Comparison of ENCODE assay signal across 1 cellular context in the genomic region with DNA sequence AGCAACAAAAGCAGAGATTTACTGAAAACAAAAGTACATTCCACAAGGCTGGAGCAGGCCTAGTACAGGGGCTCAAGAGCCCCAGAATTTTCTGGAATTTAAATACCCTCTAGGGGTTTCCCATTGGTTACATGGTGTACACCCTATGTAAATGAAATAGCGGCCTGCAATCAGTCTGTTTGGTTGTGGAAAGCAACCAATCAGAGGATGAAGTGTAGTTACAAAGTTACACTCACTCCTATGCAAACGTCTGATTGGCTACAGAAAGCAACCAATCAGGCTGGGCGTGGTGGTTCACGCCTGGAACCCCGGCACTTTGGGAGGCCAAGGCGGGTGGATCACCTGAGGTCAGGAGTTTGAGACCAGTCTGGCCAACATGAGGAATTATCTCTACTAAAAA.
TF ChIP-seq lines count a peak whose summit lies in the region.

No MANE protein-coding gene starts in this region.

TF ChIP-seq in HepG2, 621 proteins besides CTCF, POLR2A, EP300 and RAD21 (continues in another document):
- no peak for TF ChIP-seq CCDC6 (CRISPR knock-in tag; IDR thresholded peaks at IDR 0.05)
- no peak for TF ChIP-seq ZNF101 (CRISPR knock-in tag; IDR thresholded peaks at IDR 0.05; ENCODE audit: borderline replicate concordance, low read depth)
- no peak for TF ChIP-seq ELF3 (CRISPR knock-in tag; IDR thresholded peaks at IDR 0.05)
- TF ChIP-seq KMT2B (CRISPR knock-in tag; IDR thresholded peaks at IDR 0.05), result no peak
- no peak for TF ChIP-seq TRIM24 (CRISPR knock-in tag; IDR thresholded peaks at IDR 0.05)
- TF ChIP-seq ZNF567 (CRISPR knock-in tag; IDR thresholded peaks at IDR 0.05; ENCODE audit: borderline replicate concordance), result no peak
- no peak for TF ChIP-seq HCFC1 (IDR thresholded peaks at IDR 0.05; ENCODE audit: low read depth, low read length)
- TF ChIP-seq, protein P1, sequence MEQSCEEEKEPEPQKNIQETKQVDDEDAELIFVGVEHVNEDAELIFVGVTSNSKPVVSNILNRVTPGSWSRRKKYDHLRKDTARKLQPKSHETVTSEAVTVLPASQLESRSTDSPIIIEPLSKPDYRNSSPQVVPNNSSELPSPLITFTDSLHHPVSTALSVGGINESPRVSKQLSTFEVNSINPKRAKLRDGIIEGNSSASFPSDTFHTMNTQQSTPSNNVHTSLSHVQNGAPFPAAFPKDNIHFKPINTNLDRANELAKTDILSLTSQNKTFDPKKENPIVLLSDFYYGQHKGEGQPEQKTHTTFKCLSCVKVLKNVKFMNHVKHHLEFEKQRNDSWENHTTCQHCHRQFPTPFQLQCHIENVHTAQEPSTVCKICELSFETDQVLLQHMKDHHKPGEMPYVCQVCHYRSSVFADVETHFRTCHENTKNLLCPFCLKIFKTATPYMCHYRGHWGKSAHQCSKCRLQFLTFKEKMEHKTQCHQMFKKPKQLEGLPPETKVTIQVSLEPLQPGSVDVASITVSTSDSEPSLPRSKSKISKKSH (CRISPR knock-in tag; IDR thresholded peaks at IDR 0.05; ENCODE audit: borderline replicate concordance), result no peak
- TF ChIP-seq, protein P2, sequence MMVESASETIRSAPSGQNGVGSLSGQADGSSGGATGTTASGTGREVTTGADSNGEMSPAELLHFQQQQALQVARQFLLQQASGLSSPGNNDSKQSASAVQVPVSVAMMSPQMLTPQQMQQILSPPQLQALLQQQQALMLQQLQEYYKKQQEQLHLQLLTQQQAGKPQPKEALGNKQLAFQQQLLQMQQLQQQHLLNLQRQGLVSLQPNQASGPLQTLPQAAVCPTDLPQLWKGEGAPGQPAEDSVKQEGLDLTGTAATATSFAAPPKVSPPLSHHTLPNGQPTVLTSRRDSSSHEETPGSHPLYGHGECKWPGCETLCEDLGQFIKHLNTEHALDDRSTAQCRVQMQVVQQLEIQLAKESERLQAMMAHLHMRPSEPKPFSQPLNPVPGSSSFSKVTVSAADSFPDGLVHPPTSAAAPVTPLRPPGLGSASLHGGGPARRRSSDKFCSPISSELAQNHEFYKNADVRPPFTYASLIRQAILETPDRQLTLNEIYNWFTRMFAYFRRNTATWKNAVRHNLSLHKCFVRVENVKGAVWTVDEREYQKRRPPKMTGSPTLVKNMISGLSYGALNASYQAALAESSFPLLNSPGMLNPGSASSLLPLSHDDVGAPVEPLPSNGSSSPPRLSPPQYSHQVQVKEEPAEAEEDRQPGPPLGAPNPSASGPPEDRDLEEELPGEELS (CRISPR knock-in tag; IDR thresholded peaks at IDR 0.05), result no peak
- TF ChIP-seq ZNF749 (CRISPR knock-in tag; IDR thresholded peaks at IDR 0.05; ENCODE audit: borderline replicate concordance), result no peak
- TF ChIP-seq, protein P3, sequence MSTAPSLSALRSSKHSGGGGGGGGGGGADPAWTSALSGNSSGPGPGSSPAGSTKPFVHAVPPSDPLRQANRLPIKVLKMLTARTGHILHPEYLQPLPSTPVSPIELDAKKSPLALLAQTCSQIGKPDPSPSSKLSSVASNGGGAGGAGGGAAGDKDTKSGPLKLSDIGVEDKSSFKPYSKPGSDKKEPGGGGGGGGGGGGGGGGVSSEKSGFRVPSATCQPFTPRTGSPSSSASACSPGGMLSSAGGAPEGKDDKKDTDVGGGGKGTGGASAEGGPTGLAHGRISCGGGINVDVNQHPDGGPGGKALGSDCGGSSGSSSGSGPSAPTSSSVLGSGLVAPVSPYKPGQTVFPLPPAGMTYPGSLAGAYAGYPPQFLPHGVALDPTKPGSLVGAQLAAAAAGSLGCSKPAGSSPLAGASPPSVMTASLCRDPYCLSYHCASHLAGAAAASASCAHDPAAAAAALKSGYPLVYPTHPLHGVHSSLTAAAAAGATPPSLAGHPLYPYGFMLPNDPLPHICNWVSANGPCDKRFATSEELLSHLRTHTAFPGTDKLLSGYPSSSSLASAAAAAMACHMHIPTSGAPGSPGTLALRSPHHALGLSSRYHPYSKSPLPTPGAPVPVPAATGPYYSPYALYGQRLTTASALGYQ (CRISPR knock-in tag; IDR thresholded peaks at IDR 0.05), result no peak
- TF ChIP-seq, protein P4, sequence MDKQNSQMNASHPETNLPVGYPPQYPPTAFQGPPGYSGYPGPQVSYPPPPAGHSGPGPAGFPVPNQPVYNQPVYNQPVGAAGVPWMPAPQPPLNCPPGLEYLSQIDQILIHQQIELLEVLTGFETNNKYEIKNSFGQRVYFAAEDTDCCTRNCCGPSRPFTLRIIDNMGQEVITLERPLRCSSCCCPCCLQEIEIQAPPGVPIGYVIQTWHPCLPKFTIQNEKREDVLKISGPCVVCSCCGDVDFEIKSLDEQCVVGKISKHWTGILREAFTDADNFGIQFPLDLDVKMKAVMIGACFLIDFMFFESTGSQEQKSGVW (CRISPR knock-in tag; IDR thresholded peaks at IDR 0.05; ENCODE audit: borderline replicate concordance), result no peak
- TF ChIP-seq, protein P5, sequence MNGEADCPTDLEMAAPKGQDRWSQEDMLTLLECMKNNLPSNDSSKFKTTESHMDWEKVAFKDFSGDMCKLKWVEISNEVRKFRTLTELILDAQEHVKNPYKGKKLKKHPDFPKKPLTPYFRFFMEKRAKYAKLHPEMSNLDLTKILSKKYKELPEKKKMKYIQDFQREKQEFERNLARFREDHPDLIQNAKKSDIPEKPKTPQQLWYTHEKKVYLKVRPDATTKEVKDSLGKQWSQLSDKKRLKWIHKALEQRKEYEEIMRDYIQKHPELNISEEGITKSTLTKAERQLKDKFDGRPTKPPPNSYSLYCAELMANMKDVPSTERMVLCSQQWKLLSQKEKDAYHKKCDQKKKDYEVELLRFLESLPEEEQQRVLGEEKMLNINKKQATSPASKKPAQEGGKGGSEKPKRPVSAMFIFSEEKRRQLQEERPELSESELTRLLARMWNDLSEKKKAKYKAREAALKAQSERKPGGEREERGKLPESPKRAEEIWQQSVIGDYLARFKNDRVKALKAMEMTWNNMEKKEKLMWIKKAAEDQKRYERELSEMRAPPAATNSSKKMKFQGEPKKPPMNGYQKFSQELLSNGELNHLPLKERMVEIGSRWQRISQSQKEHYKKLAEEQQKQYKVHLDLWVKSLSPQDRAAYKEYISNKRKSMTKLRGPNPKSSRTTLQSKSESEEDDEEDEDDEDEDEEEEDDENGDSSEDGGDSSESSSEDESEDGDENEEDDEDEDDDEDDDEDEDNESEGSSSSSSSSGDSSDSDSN (CRISPR knock-in tag; IDR thresholded peaks at IDR 0.05), result no peak
- TF ChIP-seq NR2F1 (CRISPR knock-in tag; IDR thresholded peaks at IDR 0.05), result no peak
- no peak for TF ChIP-seq ZNF746 (CRISPR knock-in tag; IDR thresholded peaks at IDR 0.05)
- no peak for TF ChIP-seq CEBPB (IDR thresholded peaks at IDR 0.05; ENCODE audit: borderline replicate concordance, low read depth, low read length)
- no peak for TF ChIP-seq ZFY (CRISPR knock-in tag; IDR thresholded peaks at IDR 0.05)
- TF ChIP-seq TSC22D2 (CRISPR knock-in tag; IDR thresholded peaks at IDR 0.05; ENCODE audit: borderline replicate concordance), result no peak
- TF ChIP-seq ZSCAN9 (CRISPR knock-in tag; IDR thresholded peaks at IDR 0.05; ENCODE audit: borderline replicate concordance), result no peak
- TF ChIP-seq SAFB2 (CRISPR knock-in tag; IDR thresholded peaks at IDR 0.05; ENCODE audit: borderline replicate concordance, low read depth), result no peak
- TF ChIP-seq, protein P6, sequence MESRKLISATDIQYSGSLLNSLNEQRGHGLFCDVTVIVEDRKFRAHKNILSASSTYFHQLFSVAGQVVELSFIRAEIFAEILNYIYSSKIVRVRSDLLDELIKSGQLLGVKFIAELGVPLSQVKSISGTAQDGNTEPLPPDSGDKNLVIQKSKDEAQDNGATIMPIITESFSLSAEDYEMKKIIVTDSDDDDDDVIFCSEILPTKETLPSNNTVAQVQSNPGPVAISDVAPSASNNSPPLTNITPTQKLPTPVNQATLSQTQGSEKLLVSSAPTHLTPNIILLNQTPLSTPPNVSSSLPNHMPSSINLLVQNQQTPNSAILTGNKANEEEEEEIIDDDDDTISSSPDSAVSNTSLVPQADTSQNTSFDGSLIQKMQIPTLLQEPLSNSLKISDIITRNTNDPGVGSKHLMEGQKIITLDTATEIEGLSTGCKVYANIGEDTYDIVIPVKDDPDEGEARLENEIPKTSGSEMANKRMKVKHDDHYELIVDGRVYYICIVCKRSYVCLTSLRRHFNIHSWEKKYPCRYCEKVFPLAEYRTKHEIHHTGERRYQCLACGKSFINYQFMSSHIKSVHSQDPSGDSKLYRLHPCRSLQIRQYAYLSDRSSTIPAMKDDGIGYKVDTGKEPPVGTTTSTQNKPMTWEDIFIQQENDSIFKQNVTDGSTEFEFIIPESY (CRISPR knock-in tag; IDR thresholded peaks at IDR 0.05), result peak; percentile 88
- no peak for TF ChIP-seq ZNF563 (CRISPR knock-in tag; IDR thresholded peaks at IDR 0.05)
- no peak for TF ChIP-seq ZNF124 (CRISPR knock-in tag; IDR thresholded peaks at IDR 0.05)
- TF ChIP-seq, protein P7, sequence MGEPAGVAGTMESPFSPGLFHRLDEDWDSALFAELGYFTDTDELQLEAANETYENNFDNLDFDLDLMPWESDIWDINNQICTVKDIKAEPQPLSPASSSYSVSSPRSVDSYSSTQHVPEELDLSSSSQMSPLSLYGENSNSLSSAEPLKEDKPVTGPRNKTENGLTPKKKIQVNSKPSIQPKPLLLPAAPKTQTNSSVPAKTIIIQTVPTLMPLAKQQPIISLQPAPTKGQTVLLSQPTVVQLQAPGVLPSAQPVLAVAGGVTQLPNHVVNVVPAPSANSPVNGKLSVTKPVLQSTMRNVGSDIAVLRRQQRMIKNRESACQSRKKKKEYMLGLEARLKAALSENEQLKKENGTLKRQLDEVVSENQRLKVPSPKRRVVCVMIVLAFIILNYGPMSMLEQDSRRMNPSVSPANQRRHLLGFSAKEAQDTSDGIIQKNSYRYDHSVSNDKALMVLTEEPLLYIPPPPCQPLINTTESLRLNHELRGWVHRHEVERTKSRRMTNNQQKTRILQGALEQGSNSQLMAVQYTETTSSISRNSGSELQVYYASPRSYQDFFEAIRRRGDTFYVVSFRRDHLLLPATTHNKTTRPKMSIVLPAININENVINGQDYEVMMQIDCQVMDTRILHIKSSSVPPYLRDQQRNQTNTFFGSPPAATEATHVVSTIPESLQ (CRISPR knock-in tag; conservative IDR thresholded peaks at IDR 0.05), result no peak
- no peak for TF ChIP-seq XRCC5 (optimal IDR thresholded peaks at IDR 0.05; ENCODE audit: low read length)
- TF ChIP-seq, protein P8, sequence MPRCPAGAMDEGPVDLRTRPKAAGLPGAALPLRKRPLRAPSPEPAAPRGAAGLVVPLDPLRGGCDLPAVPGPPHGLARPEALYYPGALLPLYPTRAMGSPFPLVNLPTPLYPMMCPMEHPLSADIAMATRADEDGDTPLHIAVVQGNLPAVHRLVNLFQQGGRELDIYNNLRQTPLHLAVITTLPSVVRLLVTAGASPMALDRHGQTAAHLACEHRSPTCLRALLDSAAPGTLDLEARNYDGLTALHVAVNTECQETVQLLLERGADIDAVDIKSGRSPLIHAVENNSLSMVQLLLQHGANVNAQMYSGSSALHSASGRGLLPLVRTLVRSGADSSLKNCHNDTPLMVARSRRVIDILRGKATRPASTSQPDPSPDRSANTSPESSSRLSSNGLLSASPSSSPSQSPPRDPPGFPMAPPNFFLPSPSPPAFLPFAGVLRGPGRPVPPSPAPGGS (CRISPR knock-in tag; IDR thresholded peaks at IDR 0.05), result no peak
- no peak for TF ChIP-seq MEF2D (CRISPR knock-in tag; IDR thresholded peaks at IDR 0.05)
- TF ChIP-seq, protein P9, sequence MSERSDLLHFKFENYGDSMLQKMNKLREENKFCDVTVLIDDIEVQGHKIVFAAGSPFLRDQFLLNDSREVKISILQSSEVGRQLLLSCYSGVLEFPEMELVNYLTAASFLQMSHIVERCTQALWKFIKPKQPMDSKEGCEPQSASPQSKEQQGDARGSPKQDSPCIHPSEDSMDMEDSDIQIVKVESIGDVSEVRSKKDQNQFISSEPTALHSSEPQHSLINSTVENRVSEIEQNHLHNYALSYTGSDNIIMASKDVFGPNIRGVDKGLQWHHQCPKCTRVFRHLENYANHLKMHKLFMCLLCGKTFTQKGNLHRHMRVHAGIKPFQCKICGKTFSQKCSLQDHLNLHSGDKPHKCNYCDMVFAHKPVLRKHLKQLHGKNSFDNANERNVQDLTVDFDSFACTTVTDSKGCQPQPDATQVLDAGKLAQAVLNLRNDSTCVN (CRISPR knock-in tag; IDR thresholded peaks at IDR 0.05; ENCODE audit: borderline replicate concordance), result no peak
- TF ChIP-seq RFX5 (IDR thresholded peaks at IDR 0.05; ENCODE audit: low read depth, low read length), result no peak
- TF ChIP-seq, protein P10, sequence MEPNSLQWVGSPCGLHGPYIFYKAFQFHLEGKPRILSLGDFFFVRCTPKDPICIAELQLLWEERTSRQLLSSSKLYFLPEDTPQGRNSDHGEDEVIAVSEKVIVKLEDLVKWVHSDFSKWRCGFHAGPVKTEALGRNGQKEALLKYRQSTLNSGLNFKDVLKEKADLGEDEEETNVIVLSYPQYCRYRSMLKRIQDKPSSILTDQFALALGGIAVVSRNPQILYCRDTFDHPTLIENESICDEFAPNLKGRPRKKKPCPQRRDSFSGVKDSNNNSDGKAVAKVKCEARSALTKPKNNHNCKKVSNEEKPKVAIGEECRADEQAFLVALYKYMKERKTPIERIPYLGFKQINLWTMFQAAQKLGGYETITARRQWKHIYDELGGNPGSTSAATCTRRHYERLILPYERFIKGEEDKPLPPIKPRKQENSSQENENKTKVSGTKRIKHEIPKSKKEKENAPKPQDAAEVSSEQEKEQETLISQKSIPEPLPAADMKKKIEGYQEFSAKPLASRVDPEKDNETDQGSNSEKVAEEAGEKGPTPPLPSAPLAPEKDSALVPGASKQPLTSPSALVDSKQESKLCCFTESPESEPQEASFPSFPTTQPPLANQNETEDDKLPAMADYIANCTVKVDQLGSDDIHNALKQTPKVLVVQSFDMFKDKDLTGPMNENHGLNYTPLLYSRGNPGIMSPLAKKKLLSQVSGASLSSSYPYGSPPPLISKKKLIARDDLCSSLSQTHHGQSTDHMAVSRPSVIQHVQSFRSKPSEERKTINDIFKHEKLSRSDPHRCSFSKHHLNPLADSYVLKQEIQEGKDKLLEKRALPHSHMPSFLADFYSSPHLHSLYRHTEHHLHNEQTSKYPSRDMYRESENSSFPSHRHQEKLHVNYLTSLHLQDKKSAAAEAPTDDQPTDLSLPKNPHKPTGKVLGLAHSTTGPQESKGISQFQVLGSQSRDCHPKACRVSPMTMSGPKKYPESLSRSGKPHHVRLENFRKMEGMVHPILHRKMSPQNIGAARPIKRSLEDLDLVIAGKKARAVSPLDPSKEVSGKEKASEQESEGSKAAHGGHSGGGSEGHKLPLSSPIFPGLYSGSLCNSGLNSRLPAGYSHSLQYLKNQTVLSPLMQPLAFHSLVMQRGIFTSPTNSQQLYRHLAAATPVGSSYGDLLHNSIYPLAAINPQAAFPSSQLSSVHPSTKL (CRISPR knock-in tag; IDR thresholded peaks at IDR 0.05), result no peak
- TF ChIP-seq NFYB (CRISPR knock-in tag; IDR thresholded peaks at IDR 0.05), result peak; percentile 76
